35 cellular contexts compared by ENCODE assay signal in genomic region chr1:248521856-248522255, GRCh38. TPM values are rescaled to one million over a fixed set of nuclear protein-coding genes. Genes with fewer than 3 reads are reported as not detected.
"Had no signal": no experiment of that assay in that cellular context is flagged by ENCODE, and none has a peak within 500 bp of the region (broad histone marks: within the 10 kb centered on the region; RNA-seq: fewer than 3 reads in every experiment).

No MANE protein-coding gene starts in this region.

- DNase-seq: heart right ventricle; kidney glomerular epithelial cell; left colon; lower lobe of right lung; mammary epithelial cell; mesenchymal stem cell; naive B cell; natural killer cell; nephron progenitor cell; occipital lobe; ovary; stimulated activated CD4-positive, alpha-beta T cell treated with anti-CD3 and anti-CD28 coated beads, Interleukin-2, amount 100 ng/mL, for 24 hours; stimulated activated CD4-positive, alpha-beta T cell treated with anti-CD3 and anti-CD28 coated beads, Interleukin-4, amount 100 ng/mL, for 1 hour; stimulated activated naive B cell treated with anti-CD40 and anti-IgM and Interleukin-4, amounts not matched to agents 10 μg/mL and 1 μg/mL and 100 μg/mL, for 72 hours; stimulated activated naive CD8-positive, alpha-beta T cell treated with anti-CD3 and anti-CD28 coated beads, Interleukin-15, Interleukin-2, amounts not matched to agents 100 U/mL and 50 U/mL, for 24 hours; stomach; testis; thyroid gland; transverse colon; uterus had no signal

- ATAC-seq: heart right ventricle; left colon; left lung; lower lobe of right lung; natural killer cell; right lobe of liver; stimulated activated naive B cell treated with anti-CD40 and anti-IgM and Interleukin-4, amounts not matched to agents 10 μg/mL and 1 μg/mL and 100 μg/mL, for 72 hours; stimulated activated naive CD8-positive, alpha-beta T cell treated with anti-CD3 and anti-CD28 coated beads, Interleukin-15, Interleukin-2, amounts not matched to agents 100 U/mL and 50 U/mL, for 24 hours had no signal

- H3K4me3 ChIP-seq: heart right ventricle, hepatocyte, left lung, lower lobe of right lung, neural progenitor cell, ovary, right atrium auricular region, right lobe of liver, smooth muscle cell, stomach, testis, thyroid gland, transverse colon, uterus had no signal

- H3K4me1 ChIP-seq: heart right ventricle, left lung, lower lobe of right lung, neural progenitor cell, right atrium auricular region, right lobe of liver, stomach, testis, thyroid gland, transverse colon, uterus had no signal

- H3K27me3 ChIP-seq: heart right ventricle, hepatocyte, left lung, neural progenitor cell, neutrophil, ovary, right atrium auricular region, right lobe of liver, stomach, testis, thyroid gland, transverse colon, uterus had no signal

- H3K36me3 ChIP-seq: heart right ventricle, left lung, lower lobe of right lung, neural progenitor cell, neutrophil, ovary, right atrium auricular region, right lobe of liver, stomach, thyroid gland, transverse colon, uterus had no signal

- H3K27ac ChIP-seq: heart right ventricle, hepatocyte, left lung, lower lobe of right lung, neural progenitor cell, neutrophil, ovary, right atrium auricular region, right lobe of liver, stomach, testis, thyroid gland, transverse colon, uterus had no signal

- H3K9me3 ChIP-seq: lower lobe of right lung, neutrophil, ovary, right atrium auricular region, right lobe of liver, testis, thyroid gland, uterus had no signal

RNA-seq across cellular contexts. Expression of gene OR2G6, which starts 14.0 kb away (rescaled TPM):
- total RNA-seq: heart right ventricle, hepatocyte, left colon, left lung, liver, lower lobe of right lung, mammary epithelial cell, natural killer cell, occipital lobe, progenitor cell of endocrine pancreas, pulmonary artery endothelial cell, right atrium auricular region, right lobe of liver, skeletal muscle tissue, smooth muscle cell, stomach, testis, thyroid gland, transverse colon, ureter, uterus had no signal

RNA-seq across cellular contexts. Expression of gene OR2T5, which starts 33.5 kb away (rescaled TPM):
- total RNA-seq: heart right ventricle, hepatocyte, left colon, left lung, liver, lower lobe of right lung, mammary epithelial cell, mesothelial cell of epicardium, natural killer cell, occipital lobe, progenitor cell of endocrine pancreas, pulmonary artery endothelial cell, renal cortical epithelial cell, right atrium auricular region, right lobe of liver, skeletal muscle tissue, smooth muscle cell, stomach, testis, thyroid gland, transverse colon, ureter, uterus had no signal

RNA-seq across cellular contexts. Expression of gene OR2T29, which starts 40.7 kb away (rescaled TPM):
- total RNA-seq: heart right ventricle, hepatocyte, left colon, left lung, liver, lower lobe of right lung, mammary epithelial cell, mesothelial cell of epicardium, mononuclear cell, natural killer cell, occipital lobe, ovary, progenitor cell of endocrine pancreas, pulmonary artery endothelial cell, right atrium auricular region, right lobe of liver, skeletal muscle tissue, smooth muscle cell, stomach, testis, thyroid gland, transverse colon, ureter, uterus had no signal

RNA-seq across cellular contexts. Expression of gene OR2T3, which starts 48.7 kb away (rescaled TPM):
- total RNA-seq: heart right ventricle, hepatocyte, left colon, left lung, liver, lower lobe of right lung, mammary epithelial cell, mesothelial cell of epicardium, natural killer cell, occipital lobe, ovary, progenitor cell of endocrine pancreas, pulmonary artery endothelial cell, renal cortical epithelial cell, right atrium auricular region, right lobe of liver, skeletal muscle tissue, smooth muscle cell, stomach, testis, thyroid gland, transverse colon, ureter, uterus had no signal

RNA-seq across cellular contexts. Expression of gene OR2T34, which starts 52.7 kb away (rescaled TPM):
- total RNA-seq: heart right ventricle, hepatocyte, left colon, left lung, liver, lower lobe of right lung, mammary epithelial cell, mesothelial cell of epicardium, mononuclear cell, natural killer cell, occipital lobe, ovary, progenitor cell of endocrine pancreas, pulmonary artery endothelial cell, renal cortical epithelial cell, right atrium auricular region, right lobe of liver, skeletal muscle tissue, smooth muscle cell, stomach, testis, thyroid gland, transverse colon, ureter, uterus had no signal
